In the genomic region with DNA sequence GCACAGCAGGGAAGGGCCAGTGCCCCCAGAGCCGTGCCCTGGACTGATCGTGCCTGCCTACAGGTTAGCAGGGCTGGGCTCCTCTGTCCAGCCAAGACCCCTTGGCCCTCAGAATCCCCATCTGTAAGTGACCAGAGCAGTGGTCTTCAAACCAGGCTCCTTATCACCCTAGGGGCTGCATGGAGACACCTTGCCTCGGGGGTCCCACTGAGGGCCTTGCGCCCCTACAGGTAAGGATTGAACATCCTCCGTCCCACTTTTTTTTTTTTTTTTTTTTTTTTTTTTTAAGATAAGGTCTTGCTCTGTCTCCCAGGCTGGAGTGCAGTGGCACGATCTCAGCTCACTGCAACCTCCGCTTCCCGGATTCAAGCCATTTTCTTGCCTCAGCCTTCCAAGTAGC, we compare ENCODE assay signal across 1 cellular context.
TF ChIP-seq lines count a peak whose summit lies in the region.

No MANE protein-coding gene starts in this region.

TF ChIP-seq in GM23338, 12 proteins besides CTCF, POLR2A, EP300 and RAD21 (continued from another document):
- TF ChIP-seq, protein P1, sequence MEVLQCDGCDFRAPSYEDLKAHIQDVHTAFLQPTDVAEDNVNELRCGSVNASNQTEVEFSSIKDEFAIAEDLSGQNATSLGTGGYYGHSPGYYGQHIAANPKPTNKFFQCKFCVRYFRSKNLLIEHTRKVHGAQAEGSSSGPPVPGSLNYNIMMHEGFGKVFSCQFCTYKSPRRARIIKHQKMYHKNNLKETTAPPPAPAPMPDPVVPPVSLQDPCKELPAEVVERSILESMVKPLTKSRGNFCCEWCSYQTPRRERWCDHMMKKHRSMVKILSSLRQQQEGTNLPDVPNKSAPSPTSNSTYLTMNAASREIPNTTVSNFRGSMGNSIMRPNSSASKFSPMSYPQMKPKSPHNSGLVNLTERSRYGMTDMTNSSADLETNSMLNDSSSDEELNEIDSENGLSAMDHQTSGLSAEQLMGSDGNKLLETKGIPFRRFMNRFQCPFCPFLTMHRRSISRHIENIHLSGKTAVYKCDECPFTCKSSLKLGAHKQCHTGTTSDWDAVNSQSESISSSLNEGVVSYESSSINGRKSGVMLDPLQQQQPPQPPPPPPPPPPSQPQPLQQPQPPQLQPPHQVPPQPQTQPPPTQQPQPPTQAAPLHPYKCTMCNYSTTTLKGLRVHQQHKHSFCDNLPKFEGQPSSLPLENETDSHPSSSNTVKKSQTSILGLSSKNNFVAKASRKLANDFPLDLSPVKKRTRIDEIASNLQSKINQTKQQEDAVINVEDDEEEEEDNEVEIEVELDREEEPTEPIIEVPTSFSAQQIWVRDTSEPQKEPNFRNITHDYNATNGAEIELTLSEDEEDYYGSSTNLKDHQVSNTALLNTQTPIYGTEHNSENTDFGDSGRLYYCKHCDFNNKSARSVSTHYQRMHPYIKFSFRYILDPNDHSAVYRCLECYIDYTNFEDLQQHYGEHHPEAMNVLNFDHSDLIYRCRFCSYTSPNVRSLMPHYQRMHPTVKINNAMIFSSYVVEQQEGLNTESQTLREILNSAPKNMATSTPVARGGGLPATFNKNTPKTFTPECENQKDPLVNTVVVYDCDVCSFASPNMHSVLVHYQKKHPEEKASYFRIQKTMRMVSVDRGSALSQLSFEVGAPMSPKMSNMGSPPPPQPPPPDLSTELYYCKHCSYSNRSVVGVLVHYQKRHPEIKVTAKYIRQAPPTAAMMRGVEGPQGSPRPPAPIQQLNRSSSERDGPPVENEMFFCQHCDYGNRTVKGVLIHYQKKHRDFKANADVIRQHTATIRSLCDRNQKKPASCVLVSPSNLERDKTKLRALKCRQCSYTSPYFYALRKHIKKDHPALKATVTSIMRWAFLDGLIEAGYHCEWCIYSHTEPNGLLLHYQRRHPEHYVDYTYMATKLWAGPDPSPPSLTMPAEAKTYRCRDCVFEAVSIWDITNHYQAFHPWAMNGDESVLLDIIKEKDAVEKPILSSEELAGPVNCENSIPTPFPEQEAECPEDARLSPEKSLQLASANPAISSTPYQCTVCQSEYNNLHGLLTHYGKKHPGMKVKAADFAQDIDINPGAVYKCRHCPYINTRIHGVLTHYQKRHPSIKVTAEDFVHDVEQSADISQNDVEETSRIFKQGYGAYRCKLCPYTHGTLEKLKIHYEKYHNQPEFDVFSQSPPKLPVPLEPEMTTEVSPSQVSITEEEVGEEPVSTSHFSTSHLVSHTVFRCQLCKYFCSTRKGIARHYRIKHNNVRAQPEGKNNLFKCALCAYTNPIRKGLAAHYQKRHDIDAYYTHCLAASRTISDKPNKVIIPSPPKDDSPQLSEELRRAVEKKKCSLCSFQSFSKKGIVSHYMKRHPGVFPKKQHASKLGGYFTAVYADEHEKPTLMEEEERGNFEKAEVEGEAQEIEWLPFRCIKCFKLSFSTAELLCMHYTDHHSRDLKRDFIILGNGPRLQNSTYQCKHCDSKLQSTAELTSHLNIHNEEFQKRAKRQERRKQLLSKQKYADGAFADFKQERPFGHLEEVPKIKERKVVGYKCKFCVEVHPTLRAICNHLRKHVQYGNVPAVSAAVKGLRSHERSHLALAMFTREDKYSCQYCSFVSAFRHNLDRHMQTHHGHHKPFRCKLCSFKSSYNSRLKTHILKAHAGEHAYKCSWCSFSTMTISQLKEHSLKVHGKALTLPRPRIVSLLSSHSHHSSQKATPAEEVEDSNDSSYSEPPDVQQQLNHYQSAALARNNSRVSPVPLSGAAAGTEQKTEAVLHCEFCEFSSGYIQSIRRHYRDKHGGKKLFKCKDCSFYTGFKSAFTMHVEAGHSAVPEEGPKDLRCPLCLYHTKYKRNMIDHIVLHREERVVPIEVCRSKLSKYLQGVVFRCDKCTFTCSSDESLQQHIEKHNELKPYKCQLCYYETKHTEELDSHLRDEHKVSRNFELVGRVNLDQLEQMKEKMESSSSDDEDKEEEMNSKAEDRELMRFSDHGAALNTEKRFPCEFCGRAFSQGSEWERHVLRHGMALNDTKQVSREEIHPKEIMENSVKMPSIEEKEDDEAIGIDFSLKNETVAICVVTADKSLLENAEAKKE (CRISPR knock-in tag; IDR thresholded peaks at IDR 0.05) = no peak
